Comparison of ENCODE assay signal across 31 cellular contexts in the genomic region with DNA sequence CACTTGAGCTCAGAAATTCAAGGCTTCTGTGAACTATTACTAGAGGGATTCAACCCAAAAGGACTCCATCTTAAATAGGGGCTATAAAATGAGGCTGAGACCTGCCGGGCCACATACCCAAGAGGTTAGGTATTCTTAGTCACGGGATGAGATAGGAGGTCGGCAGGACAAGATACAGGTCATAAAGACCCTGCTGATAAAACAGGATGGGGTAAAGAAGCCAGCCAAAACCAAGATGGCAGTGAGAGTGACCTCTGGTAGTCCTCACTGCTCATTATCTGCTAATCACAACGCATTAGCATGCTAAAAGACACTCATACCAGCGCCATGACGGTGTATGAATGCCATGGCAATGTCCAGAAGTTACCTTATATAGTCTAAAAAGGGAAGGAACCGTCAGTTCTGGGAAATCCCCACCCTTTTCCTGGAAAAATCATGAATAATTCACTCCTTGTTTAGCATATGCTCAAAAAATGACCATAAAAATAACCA.
"Had no signal": no experiment of that assay in that cellular context is flagged by ENCODE, and none has a peak within 500 bp of the region (broad histone marks: within the 10 kb centered on the region; RNA-seq: fewer than 3 reads in every experiment).

No MANE protein-coding gene starts in this region.

- H3K27me3 Mint-ChIP-seq: naive thymus-derived CD4-positive, alpha-beta T cell; stimulated activated naive CD8-positive, alpha-beta T cell treated with anti-CD3 and anti-CD28 coated beads, Interleukin-15, Interleukin-2, amounts not matched to agents 100 ng/mL and 50 ng/mL, for 24 hours had no signal

- H3K4me3 ChIP-seq: cardiac muscle cell, colonic mucosa, pancreas, prostate gland, skin epidermis, upper lobe of right lung had no signal

- H3K36me3 Mint-ChIP-seq: brain; mesothelial cell of epicardium; naive thymus-derived CD4-positive, alpha-beta T cell; stimulated activated effector memory CD8-positive, alpha-beta T cell treated with anti-CD3 and anti-CD28 coated beads, Interleukin-12 subunit alpha, Interleukin-12 subunit beta, amount 100 ng/mL, for 72 hours had no signal

- DNase-seq: activated CD4-positive, alpha-beta T cell treated with anti-CD3 and anti-CD28 coated beads for 4 hours; activated CD4-positive, alpha-beta T cell treated with anti-CD3 and anti-CD28 coated beads, Interleukin-2, amount 50 U/mL, for 48 hours; activated CD8-positive, alpha-beta memory T cell treated with anti-CD3 and anti-CD28 coated beads for 24 hours; activated effector memory CD4-positive, alpha-beta T cell treated with Interleukin-2 at 50 U/mL for 16 hours; activated naive CD4-positive, alpha-beta T cell treated with Interleukin-2 at 50 U/mL for 16 hours; anterior cingulate cortex; cerebellar nuclear complex; colonic mucosa; effector CD8-positive, alpha-beta T cell; islet precursor cell; left cardiac atrium; left ventricle myocardium superior; naive thymus-derived CD4-positive, alpha-beta T cell; nucleus accumbens; pancreas; retina; stimulated activated CD4-positive, alpha-beta T cell treated with anti-CD3 and anti-CD28 coated beads, Interleukin-12 subunit alpha, Interleukin-12 subunit beta, amount 100 ng/mL, for 4 hours; stimulated activated CD4-positive, alpha-beta T cell treated with anti-CD3 and anti-CD28 coated beads, Interleukin-4, amount 100 ng/mL, for 24 hours; substantia nigra; upper lobe of right lung had no signal

- H3K4me1 Mint-ChIP-seq: brain; mesothelial cell of epicardium; stimulated activated effector memory CD8-positive, alpha-beta T cell treated with anti-CD3 and anti-CD28 coated beads, Interleukin-12 subunit alpha, Interleukin-12 subunit beta, amount 100 ng/mL, for 72 hours had no signal

- H3K27ac ChIP-seq: cardiac muscle cell, colonic mucosa, pancreas, prostate gland, skin epidermis, upper lobe of right lung, VCaP had no signal

- H3K9me3 Mint-ChIP-seq: stimulated activated effector memory CD8-positive, alpha-beta T cell treated with anti-CD3 and anti-CD28 coated beads, Interleukin-12 subunit alpha, Interleukin-12 subunit beta, amount 100 ng/mL, for 72 hours; stimulated activated naive CD8-positive, alpha-beta T cell treated with anti-CD3 and anti-CD28 coated beads, Interleukin-15, Interleukin-2, amounts not matched to agents 100 ng/mL and 50 ng/mL, for 24 hours had no signal

- H3K36me3 ChIP-seq: cardiac muscle cell, colonic mucosa, pancreas, prostate gland, upper lobe of right lung had no signal

- ATAC-seq: left cardiac atrium; left ventricle myocardium superior; naive thymus-derived CD4-positive, alpha-beta T cell; pancreas; sciatic nerve; stimulated activated effector memory CD8-positive, alpha-beta T cell treated with anti-CD3 and anti-CD28 coated beads, Interleukin-12 subunit alpha, Interleukin-12 subunit beta, amount 100 ng/mL, for 72 hours; upper lobe of right lung had no signal

- H3K4me3 Mint-ChIP-seq: activated naive CD8-positive, alpha-beta T cell; brain; mesothelial cell of epicardium; naive thymus-derived CD4-positive, alpha-beta T cell; stimulated activated effector memory CD8-positive, alpha-beta T cell treated with anti-CD3 and anti-CD28 coated beads, Interleukin-12 subunit alpha, Interleukin-12 subunit beta, amount 100 ng/mL, for 72 hours; stimulated activated naive CD8-positive, alpha-beta T cell treated with anti-CD3 and anti-CD28 coated beads, Interleukin-15, Interleukin-2, amounts not matched to agents 100 ng/mL and 50 ng/mL, for 24 hours; T-helper 2 cell treated with Interferon-gamma antibody and Interleukin-4, amounts not matched to agents 5 μg/mL and 100 μg/mL, for 36 hours had no signal

- H3K27ac Mint-ChIP-seq: activated naive CD8-positive, alpha-beta T cell; brain; mesothelial cell of epicardium; naive thymus-derived CD4-positive, alpha-beta T cell; stimulated activated effector memory CD8-positive, alpha-beta T cell treated with anti-CD3 and anti-CD28 coated beads, Interleukin-12 subunit alpha, Interleukin-12 subunit beta, amount 100 ng/mL, for 72 hours; stimulated activated naive CD8-positive, alpha-beta T cell treated with anti-CD3 and anti-CD28 coated beads, Interleukin-15, Interleukin-2, amounts not matched to agents 100 ng/mL and 50 ng/mL, for 24 hours; T-helper 2 cell treated with Interferon-gamma antibody and Interleukin-4, amounts not matched to agents 5 μg/mL and 100 μg/mL, for 36 hours had no signal

- H3K27me3 ChIP-seq: cardiac muscle cell, colonic mucosa, pancreas, upper lobe of right lung had no signal

- H3K4me1 ChIP-seq: colonic mucosa, pancreas, prostate gland, upper lobe of right lung had no signal
